ENCODE assay signal across 10 cellular contexts in the genomic region with DNA sequence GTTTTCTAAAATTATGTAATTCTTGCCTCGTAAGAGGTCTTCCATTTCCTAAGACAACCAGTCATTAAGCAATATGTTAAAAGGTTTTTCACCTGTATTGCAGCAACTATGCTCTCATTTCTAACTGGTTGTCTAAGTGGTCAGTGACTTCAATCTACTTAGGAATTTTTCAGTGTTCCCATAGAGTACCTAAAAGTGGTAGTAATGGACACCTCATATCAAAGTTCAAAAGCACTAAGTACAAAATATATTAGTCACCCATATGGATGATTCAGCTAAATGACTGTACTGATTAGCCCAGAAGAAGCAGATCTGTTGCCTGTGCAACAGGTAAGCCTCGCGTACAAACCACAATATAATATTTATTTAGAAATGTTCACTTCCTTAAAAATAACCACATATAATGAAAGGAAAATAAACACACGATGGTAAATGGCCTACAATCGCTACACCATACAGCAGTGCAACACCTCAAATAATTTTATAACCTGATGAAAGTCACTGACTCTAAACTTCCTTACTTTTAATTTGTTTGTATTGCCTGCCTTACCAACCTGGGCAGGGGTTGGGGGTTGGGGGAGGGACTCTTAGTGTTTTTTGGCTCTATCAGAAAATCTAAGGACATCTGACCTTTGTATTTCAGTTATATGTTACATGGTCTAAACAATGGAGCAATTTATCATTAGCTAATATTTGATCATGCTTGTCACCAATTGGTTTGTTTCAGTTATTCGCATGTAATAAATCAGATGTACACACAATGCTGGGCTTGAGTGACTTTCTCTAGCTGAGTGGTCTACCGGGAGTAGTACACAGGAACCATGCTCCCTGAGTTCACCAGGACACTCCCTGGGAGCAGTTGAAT.
DNase-seq lines count a peak whose midpoint lies in the region; ATAC-seq and TF ChIP-seq lines count a peak whose summit lies in the region.
"Had no signal": no experiment of that assay in that cellular context is flagged by ENCODE, and none has a peak within 500 bp of the region (broad histone marks: within the 10 kb centered on the region; RNA-seq: fewer than 3 reads in every experiment).

No MANE protein-coding gene starts in this region.

- H3K36me3 Mint-ChIP-seq in T-helper 1 cell treated with Interleukin-12 subunit alpha and Interleukin-12 subunit beta and Interleukin-4 antibody, amounts not matched to agents 30 μg/mL and 1 μg/mL, for 36 hours (ENCODE audit: low read depth), result peaks cover 10% of the 10 kb centered on the region
- peaks cover 8% of the 10 kb centered on the region for H3K36me3 Mint-ChIP-seq in T-helper 2 cell treated with Interferon-gamma antibody and Interleukin-4, amounts not matched to agents 5 μg/mL and 100 μg/mL, for 36 hours (ENCODE audit: low read depth)

- POLR2A ChIA-PET in Panc1 (lab: Charles Lee), result no interaction called here

- H3K14ac ChIP-seq in trophoblast cell (ENCODE audit: low read length), result no peak overlapping the region

- intact Hi-C loops in Panc1 (cut with micrococcal nuclease; ENCODE audit: unreplicated experiment), result no loop called here

- no peak overlapping the region for H3K23ac ChIP-seq in trophoblast cell (ENCODE audit: low read length)

- in situ Hi-C loops in Panc1 (cut with HindIII; ENCODE audit: low pct_unique_long_range_greater_than_20kb, low sequenced_read_pairs), result no loop called here

- peak overlapping the region; percentile 10 for H2BK12ac ChIP-seq in trophoblast cell (ENCODE audit: low read length)

- no CpG with 5 or more reads among the region's 7 CpGs for WGBS in trophoblast cell (ENCODE audit: extremely low coverage, insufficient coverage, insufficient read length)

- H4K91ac ChIP-seq in trophoblast cell (ENCODE audit: low read depth, low read length), result no peak overlapping the region

- H3K27me3 Mint-ChIP-seq in T-helper 1 cell treated with Interleukin-12 subunit alpha and Interleukin-12 subunit beta and Interleukin-4 antibody, amounts not matched to agents 30 μg/mL and 1 μg/mL, for 36 hours (ENCODE audit: low read depth), result no peaks in the 10 kb centered on the region
- no peaks in the 10 kb centered on the region for H3K27me3 Mint-ChIP-seq in T-helper 2 cell treated with Interferon-gamma antibody and Interleukin-4, amounts not matched to agents 5 μg/mL and 100 μg/mL, for 36 hours (ENCODE audit: low read depth)

- H2BK120ac ChIP-seq in trophoblast cell (ENCODE audit: insufficient read depth, low read length, poor library complexity), result no peak overlapping the region

- CTCF ChIA-PET in Panc1 (lab: Charles Lee), result interaction anchor here (0.7 kb wide), 1 partner anchor 135 kb away, joined by 3 read pairs; no protein-coding TSS in a partner anchor

- H3K4me1 ChIP-seq in Panc1 (ENCODE audit: control insufficient read depth, insufficient read depth, low read length) (peaks cover 30% of the 10 kb centered on the region), duodenal mucosa (ENCODE audit: control insufficient read depth in 1 of 2, insufficient read depth in 2 of 2, low read length in 2 of 2) (peaks cover 33 to 49% of the 10 kb centered on the region in 2 donors), trophoblast cell (ENCODE audit: control insufficient read depth in 1 of 2, insufficient read depth in 2 of 2, low read length in 2 of 2) (peaks cover 0 to 8% of the 10 kb centered on the region in 2 experiments)

- no peak overlapping the region for H2AFZ ChIP-seq in trophoblast cell (ENCODE audit: insufficient read depth, low read length, poor library complexity)

- no peaks in the 10 kb centered on the region for H3K9me3 Mint-ChIP-seq in T-helper 1 cell treated with Interleukin-12 subunit alpha and Interleukin-12 subunit beta and Interleukin-4 antibody, amounts not matched to agents 30 μg/mL and 1 μg/mL, for 36 hours
- H3K9me3 Mint-ChIP-seq in T-helper 2 cell treated with Interferon-gamma antibody and Interleukin-4, amounts not matched to agents 5 μg/mL and 100 μg/mL, for 36 hours, result no peaks in the 10 kb centered on the region

- H2BK5ac ChIP-seq in trophoblast cell (ENCODE audit: low read depth, low read length, poor library complexity), result no peak overlapping the region

- H3K27ac ChIP-seq in Panc1 (ENCODE audit: low read length) (peak overlapping the region; percentile 77), duodenal mucosa (ENCODE audit: low read depth, low read length) (peak overlapping the region; percentile 3), trophoblast cell (ENCODE audit: low read depth, low read length) (no peak overlapping the region)

- DNase-seq in T-helper 1 cell (no peak), Panc1 (ENCODE audit: low read depth, low spot score) (no peak), trophoblast cell (peak in 1 of 2 donors; percentile 56), NCI-H524 treated with DMSO at 0.1 percent for 48 hours (lab: John Stamatoyannopoulos, UW) (no peak), UCSD-AML1 (lab: John Stamatoyannopoulos, UW; ENCODE audit: unreplicated experiment) (no peak)
- no peak for DNase-seq in T-helper 2 cell treated with Interferon-gamma antibody and Interleukin-4, amounts not matched to agents 5 μg/mL and 100 μg/mL, for 36 hours (ENCODE audit: low spot score)
- DNase-seq: 8988T, NCI-H2227 treated with DMSO at 0.1 percent for 48 hours had no signal

- peaks cover 4% of the 10 kb centered on the region for H3K79me1 ChIP-seq in trophoblast cell (ENCODE audit: low read length)

- 0 out of 4 replicates have a peak overlapping the region, but pooled peaks of 1 of the 2 experiments have one; percentile 15 for H3K4me3 ChIP-seq in Panc1 (ENCODE audit: low read depth in 2 of 2, low read length in 2 of 2)
- H3K4me3 ChIP-seq in duodenal mucosa (ENCODE audit: low read depth in 1 of 2, low read length in 2 of 2), result peak overlapping the region; percentile 45 to 66
- H3K4me3 ChIP-seq in trophoblast cell (ENCODE audit: low read depth, low read length), result no peak overlapping the region

- H3K9ac ChIP-seq in duodenal mucosa (ENCODE audit: low read depth in 1 of 2, low read length in 2 of 2) (peak overlapping the region; percentile 31 to 34), trophoblast cell (ENCODE audit: low read length) (no peak overlapping the region)

- H2AK5ac ChIP-seq in trophoblast cell (ENCODE audit: low read length), result no peak overlapping the region

- no peak overlapping the region for H4K8ac ChIP-seq in trophoblast cell (ENCODE audit: low read depth, low read length)

- peaks cover 54% of the 10 kb centered on the region for H3K4me1 Mint-ChIP-seq in T-helper 1 cell treated with Interleukin-12 subunit alpha and Interleukin-12 subunit beta and Interleukin-4 antibody, amounts not matched to agents 30 μg/mL and 1 μg/mL, for 36 hours (ENCODE audit: low read depth)
- peaks cover 45% of the 10 kb centered on the region for H3K4me1 Mint-ChIP-seq in T-helper 2 cell treated with Interferon-gamma antibody and Interleukin-4, amounts not matched to agents 5 μg/mL and 100 μg/mL, for 36 hours (ENCODE audit: low read depth)

- no peak overlapping the region for H3K4me2 ChIP-seq in trophoblast cell (ENCODE audit: low read length)

- TF ChIP-seq CTCF in Panc1 (IDR thresholded peaks at IDR 0.05), result no peak

- H3K4me3 Mint-ChIP-seq in T-helper 1 cell treated with Interleukin-12 subunit alpha and Interleukin-12 subunit beta and Interleukin-4 antibody, amounts not matched to agents 30 μg/mL and 1 μg/mL, for 36 hours, result peak overlapping the region; percentile 44
- H3K4me3 Mint-ChIP-seq in T-helper 2 cell treated with Interferon-gamma antibody and Interleukin-4, amounts not matched to agents 5 μg/mL and 100 μg/mL, for 36 hours, result no peak overlapping the region

- H3K9me3 ChIP-seq in Panc1 (ENCODE audit: control insufficient read depth, insufficient read depth, low read depth, low read length) (no peaks in the 10 kb centered on the region), duodenal mucosa (ENCODE audit: control insufficient read depth in 1 of 2, low read length in 2 of 2) (no peaks in the 10 kb centered on the region), trophoblast cell (ENCODE audit: insufficient read depth, low read depth, low read length) (no peaks in the 10 kb centered on the region)

- H3K27ac Mint-ChIP-seq in T-helper 1 cell treated with Interleukin-12 subunit alpha and Interleukin-12 subunit beta and Interleukin-4 antibody, amounts not matched to agents 30 μg/mL and 1 μg/mL, for 36 hours, result peak overlapping the region; percentile 68
- no peak overlapping the region for H3K27ac Mint-ChIP-seq in T-helper 2 cell treated with Interferon-gamma antibody and Interleukin-4, amounts not matched to agents 5 μg/mL and 100 μg/mL, for 36 hours

- H3K36me3 ChIP-seq in Panc1 (ENCODE audit: control insufficient read depth, insufficient read depth, low read length) (no peaks in the 10 kb centered on the region; the same call in 1 of the 2 replicates), duodenal mucosa (ENCODE audit: control insufficient read depth in 1 of 2, insufficient read depth in 2 of 2, low read length in 2 of 2) (no peaks in the 10 kb centered on the region), trophoblast cell (ENCODE audit: control insufficient read depth in 1 of 2, insufficient read depth in 2 of 2, low read length in 2 of 2) (no peaks in the 10 kb centered on the region)

- H3K27me3 ChIP-seq in Panc1 (ENCODE audit: control insufficient read depth, insufficient read depth, low read length) (no peaks in the 10 kb centered on the region), duodenal mucosa (ENCODE audit: control insufficient read depth in 1 of 2, insufficient read depth in 2 of 2, low read length in 2 of 2) (no peaks in the 10 kb centered on the region), trophoblast cell (ENCODE audit: insufficient read depth, low read length) (no peaks in the 10 kb centered on the region)

- no peaks in the 10 kb centered on the region for H3K79me2 ChIP-seq in trophoblast cell (ENCODE audit: control insufficient read depth, insufficient read depth, low read length, poor library complexity)

- H3K18ac ChIP-seq in trophoblast cell (ENCODE audit: low read length), result no peak overlapping the region

- no peak overlapping the region for H3K4ac ChIP-seq in trophoblast cell (ENCODE audit: low read depth, low read length)

- no peak overlapping the region for H4K12ac ChIP-seq in trophoblast cell (ENCODE audit: low read depth, low read length)

- ATAC-seq in Panc1, result peak; percentile 59

- no TSS peak for BruUV-seq in Panc1 (replicated peaks; lab: Mats Ljungman, UMichigan)
